Comparison of ENCODE assay signal across 1 cellular context in genomic region chr20:37525810-37526209, GRCh38.
TF ChIP-seq lines count a peak whose summit lies in the region.

No MANE protein-coding gene starts in this region.

TF ChIP-seq in K562, 482 proteins besides CTCF, POLR2A, EP300 and RAD21:
- TF ChIP-seq GTF2E2 (tag; IDR thresholded peaks at IDR 0.05) (0 out of 2 replicates have a peak, but pooled peaks have one; percentile 24), EGR1 (conservative IDR thresholded peaks at IDR 0.05) (no peak), ZNF696 (CRISPR knock-in tag; conservative IDR thresholded peaks at IDR 0.05) (no peak)
